ENCODE assay signal across 22 cellular contexts in the genomic region with DNA sequence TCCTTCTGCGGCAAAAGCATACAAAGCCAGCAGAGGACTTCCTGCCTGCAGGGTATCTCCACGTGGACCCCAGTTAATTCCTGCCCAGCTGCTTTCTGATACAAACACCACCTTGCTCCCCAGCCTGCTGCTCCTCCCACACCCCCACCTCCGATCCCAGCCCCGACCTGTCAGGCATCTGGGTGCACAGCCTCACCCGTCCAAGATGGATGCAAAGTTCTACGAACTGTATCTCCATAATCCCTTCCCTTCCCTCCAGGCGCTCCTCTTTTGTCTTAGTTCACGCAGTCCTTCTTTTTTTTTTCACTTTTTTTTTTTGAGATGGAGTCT. TPM values are rescaled to one million over a fixed set of nuclear protein-coding genes. Genes with fewer than 3 reads are reported as not detected.
"Had no signal": no experiment of that assay in that cellular context is flagged by ENCODE, and none has a peak within 500 bp of the region (broad histone marks: within the 10 kb centered on the region; RNA-seq: fewer than 3 reads in every experiment).

No MANE protein-coding gene starts in this region.

- H3K4me3 ChIP-seq: adrenal gland, gastrocnemius medialis, heart left ventricle, left ventricle myocardium inferior, mucosa of descending colon, transverse colon, vagina had no signal

- H3K27ac Mint-ChIP-seq: naive B cell had no signal

- H3K36me3 ChIP-seq: adrenal gland, vagina had no signal

- DNase-seq: activated effector memory CD4-positive, alpha-beta T cell treated with anti-CD3 and anti-CD28 coated beads, Interleukin-2, amount 50 U/mL, for 16 hours; effector CD4-positive, alpha-beta T cell; gastrocnemius medialis; kidney glomerular epithelial cell; left ventricle myocardium inferior; mammary epithelial cell; naive B cell; occipital lobe; retina; stimulated activated CD4-positive, alpha-beta T cell treated with anti-CD3 and anti-CD28 coated beads, Interleukin-12 subunit alpha, Interleukin-12 subunit beta, amount 100 ng/mL, for 4 hours; T1000; transverse colon had no signal

- H3K9me3 ChIP-seq: adrenal gland, gastrocnemius medialis, heart left ventricle, left ventricle myocardium inferior, mucosa of descending colon, transverse colon, vagina had no signal

- ATAC-seq: activated CD4-positive, CD25-positive, alpha-beta regulatory T cell treated with anti-CD3 and anti-CD28 coated beads, Interleukin-2, amount 50 U/mL, for 24 hours; activated naive CD4-positive, alpha-beta T cell treated with anti-CD3 and anti-CD28 coated beads, Interleukin-2, amount 50 U/mL, for 72 hours; gastrocnemius medialis; heart left ventricle had no signal

- H3K9me3 Mint-ChIP-seq: activated naive CD4-positive, alpha-beta T cell treated with anti-CD3 and anti-CD28 coated beads, Interleukin-2, amount 50 U/mL, for 72 hours; activated T-cell treated with anti-CD3 and anti-CD28 coated beads, Interleukin-2, amount 50 U/mL, for 24 hours; naive B cell; stimulated activated naive CD8-positive, alpha-beta T cell treated with anti-CD3 and anti-CD28 coated beads, Interleukin-15, Interleukin-2, amounts not matched to agents 100 ng/mL and 50 ng/mL, for 24 hours had no signal

- H3K27ac ChIP-seq: adrenal gland, gastrocnemius medialis, heart left ventricle, left ventricle myocardium inferior, transverse colon, vagina had no signal

- H3K4me1 ChIP-seq: adrenal gland, gastrocnemius medialis, heart left ventricle, transverse colon, vagina had no signal

- H3K27me3 Mint-ChIP-seq: activated T-cell treated with anti-CD3 and anti-CD28 coated beads, Interleukin-2, amount 50 U/mL, for 24 hours; stimulated activated naive CD8-positive, alpha-beta T cell treated with anti-CD3 and anti-CD28 coated beads, Interleukin-15, Interleukin-2, amounts not matched to agents 100 ng/mL and 50 ng/mL, for 24 hours had no signal

- H3K4me3 Mint-ChIP-seq: activated T-cell treated with anti-CD3 and anti-CD28 coated beads, Interleukin-2, amount 50 U/mL, for 24 hours; naive B cell; stimulated activated naive CD8-positive, alpha-beta T cell treated with anti-CD3 and anti-CD28 coated beads, Interleukin-15, Interleukin-2, amounts not matched to agents 100 ng/mL and 50 ng/mL, for 24 hours had no signal

- H3K36me3 Mint-ChIP-seq: naive B cell had no signal

- H3K27me3 ChIP-seq: adrenal gland, gastrocnemius medialis, heart left ventricle, transverse colon, vagina had no signal

RNA-seq across cellular contexts. Expression of a gene that starts 15.6 kb away (rescaled TPM):
- total RNA-seq: bronchial epithelial cell, esophagus mucosa, heart left ventricle, left ventricle myocardium inferior, mammary epithelial cell, vagina had no signal
- polyA plus RNA-seq: heart left ventricle, mammary epithelial cell had no signal
